2 cellular contexts compared by ENCODE assay signal in the genomic region with DNA sequence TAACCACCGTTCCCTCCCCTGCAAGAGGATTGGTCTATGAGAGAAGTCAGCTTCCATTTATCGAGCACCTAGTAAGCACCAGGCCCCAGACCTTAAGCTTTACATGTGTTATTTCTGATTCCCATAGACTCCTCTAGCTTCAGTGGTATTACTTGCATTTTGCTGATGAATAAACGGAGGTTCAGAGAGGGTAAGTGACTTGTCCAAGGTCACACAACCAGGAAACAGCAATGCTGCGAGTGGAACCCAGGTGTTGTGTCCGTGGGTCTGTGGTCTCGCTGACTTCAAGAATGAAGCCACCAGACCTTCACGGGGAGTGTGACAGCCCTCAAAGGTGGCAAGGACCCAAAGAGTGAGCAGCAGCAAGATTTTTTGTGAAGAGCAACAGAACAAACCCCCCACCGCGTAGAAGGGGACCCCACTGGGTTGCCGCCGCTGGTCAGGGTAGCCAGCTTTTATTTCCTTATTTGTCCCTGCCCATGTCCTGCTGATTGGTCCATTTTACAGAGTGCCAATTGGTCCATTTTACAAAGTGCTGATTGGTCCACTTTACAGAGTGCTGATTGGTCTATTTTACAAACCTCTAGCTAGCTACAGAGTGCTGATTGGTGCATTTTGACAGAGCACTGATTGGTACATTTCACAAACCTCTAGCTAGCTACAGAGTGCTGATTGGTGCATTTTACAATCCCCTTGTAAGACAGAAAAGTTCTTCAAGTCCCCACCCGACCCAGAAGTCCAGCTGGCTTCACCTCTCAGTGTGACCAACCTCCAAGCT.
A peak's percentile ranks its signal among the peaks of the same experiment; 100 is the strongest.
TF ChIP-seq lines count a peak whose summit lies in the region.

No MANE protein-coding gene starts in this region.

TF ChIP-seq in HepG2, 621 proteins besides CTCF, POLR2A, EP300 and RAD21:
- TF ChIP-seq, protein P1, sequence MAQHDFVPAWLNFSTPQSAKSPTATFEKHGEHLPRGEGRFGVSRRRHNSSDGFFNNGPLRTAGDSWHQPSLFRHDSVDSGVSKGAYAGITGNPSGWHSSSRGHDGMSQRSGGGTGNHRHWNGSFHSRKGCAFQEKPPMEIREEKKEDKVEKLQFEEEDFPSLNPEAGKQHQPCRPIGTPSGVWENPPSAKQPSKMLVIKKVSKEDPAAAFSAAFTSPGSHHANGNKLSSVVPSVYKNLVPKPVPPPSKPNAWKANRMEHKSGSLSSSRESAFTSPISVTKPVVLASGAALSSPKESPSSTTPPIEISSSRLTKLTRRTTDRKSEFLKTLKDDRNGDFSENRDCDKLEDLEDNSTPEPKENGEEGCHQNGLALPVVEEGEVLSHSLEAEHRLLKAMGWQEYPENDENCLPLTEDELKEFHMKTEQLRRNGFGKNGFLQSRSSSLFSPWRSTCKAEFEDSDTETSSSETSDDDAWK (CRISPR knock-in tag; IDR thresholded peaks at IDR 0.05): no peak
- TF ChIP-seq, protein P2, sequence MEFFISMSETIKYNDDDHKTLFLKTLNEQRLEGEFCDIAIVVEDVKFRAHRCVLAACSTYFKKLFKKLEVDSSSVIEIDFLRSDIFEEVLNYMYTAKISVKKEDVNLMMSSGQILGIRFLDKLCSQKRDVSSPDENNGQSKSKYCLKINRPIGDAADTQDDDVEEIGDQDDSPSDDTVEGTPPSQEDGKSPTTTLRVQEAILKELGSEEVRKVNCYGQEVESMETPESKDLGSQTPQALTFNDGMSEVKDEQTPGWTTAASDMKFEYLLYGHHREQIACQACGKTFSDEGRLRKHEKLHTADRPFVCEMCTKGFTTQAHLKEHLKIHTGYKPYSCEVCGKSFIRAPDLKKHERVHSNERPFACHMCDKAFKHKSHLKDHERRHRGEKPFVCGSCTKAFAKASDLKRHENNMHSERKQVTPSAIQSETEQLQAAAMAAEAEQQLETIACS (CRISPR knock-in tag; IDR thresholded peaks at IDR 0.05): no peak
- TF ChIP-seq AHR (CRISPR knock-in tag; IDR thresholded peaks at IDR 0.05) (no peak), MAFF (IDR thresholded peaks at IDR 0.05; ENCODE audit: low read depth, low read length) (0 out of 2 replicates have a peak, but pooled peaks have one; percentile 5), ZNF317 (CRISPR knock-in tag; IDR thresholded peaks at IDR 0.05) (no peak), FOXK1 (CRISPR knock-in tag; IDR thresholded peaks at IDR 0.05; ENCODE audit: borderline replicate concordance, low read depth) (no peak), MAFK (conservative IDR thresholded peaks at IDR 0.05 in 1 of 2, IDR thresholded peaks at IDR 0.05 in 1 of 2; ENCODE audit: low read length in 2 of 2) (peak in 1 of 2 experiments; percentile 27; a peak in 2 of 4 replicates)
- TF ChIP-seq, protein P3, sequence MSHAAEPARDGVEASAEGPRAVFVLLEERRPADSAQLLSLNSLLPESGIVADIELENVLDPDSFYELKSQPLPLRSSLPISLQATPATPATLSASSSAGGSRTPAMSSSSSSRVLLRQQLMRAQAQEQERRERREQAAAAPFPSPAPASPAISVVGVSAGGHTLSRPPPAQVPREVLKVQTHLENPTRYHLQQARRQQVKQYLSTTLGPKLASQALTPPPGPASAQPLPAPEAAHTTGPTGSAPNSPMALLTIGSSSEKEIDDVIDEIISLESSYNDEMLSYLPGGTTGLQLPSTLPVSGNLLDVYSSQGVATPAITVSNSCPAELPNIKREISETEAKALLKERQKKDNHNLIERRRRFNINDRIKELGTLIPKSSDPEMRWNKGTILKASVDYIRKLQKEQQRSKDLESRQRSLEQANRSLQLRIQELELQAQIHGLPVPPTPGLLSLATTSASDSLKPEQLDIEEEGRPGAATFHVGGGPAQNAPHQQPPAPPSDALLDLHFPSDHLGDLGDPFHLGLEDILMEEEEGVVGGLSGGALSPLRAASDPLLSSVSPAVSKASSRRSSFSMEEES (CRISPR knock-in tag; IDR thresholded peaks at IDR 0.05): no peak

TF ChIP-seq in WTC11, 78 proteins besides CTCF, POLR2A, EP300 and RAD21:
- TF ChIP-seq, protein P4, sequence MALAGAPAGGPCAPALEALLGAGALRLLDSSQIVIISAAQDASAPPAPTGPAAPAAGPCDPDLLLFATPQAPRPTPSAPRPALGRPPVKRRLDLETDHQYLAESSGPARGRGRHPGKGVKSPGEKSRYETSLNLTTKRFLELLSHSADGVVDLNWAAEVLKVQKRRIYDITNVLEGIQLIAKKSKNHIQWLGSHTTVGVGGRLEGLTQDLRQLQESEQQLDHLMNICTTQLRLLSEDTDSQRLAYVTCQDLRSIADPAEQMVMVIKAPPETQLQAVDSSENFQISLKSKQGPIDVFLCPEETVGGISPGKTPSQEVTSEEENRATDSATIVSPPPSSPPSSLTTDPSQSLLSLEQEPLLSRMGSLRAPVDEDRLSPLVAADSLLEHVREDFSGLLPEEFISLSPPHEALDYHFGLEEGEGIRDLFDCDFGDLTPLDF (CRISPR knock-in tag; IDR thresholded peaks at IDR 0.05): no peak
- TF ChIP-seq FOXJ3 (CRISPR knock-in tag; IDR thresholded peaks at IDR 0.05; ENCODE audit: borderline replicate concordance) (no peak), KAT7 (CRISPR knock-in tag; IDR thresholded peaks at IDR 0.05; ENCODE audit: borderline replicate concordance) (no peak), JAZF1 (CRISPR knock-in tag; IDR thresholded peaks at IDR 0.05) (no peak), JUN (CRISPR knock-in tag; IDR thresholded peaks at IDR 0.05) (no peak), ZBTB21 (CRISPR knock-in tag; IDR thresholded peaks at IDR 0.05; ENCODE audit: borderline replicate concordance) (no peak), FOXK1 (CRISPR knock-in tag; IDR thresholded peaks at IDR 0.05) (no peak), RORB (CRISPR knock-in tag; IDR thresholded peaks at IDR 0.05) (no peak), SMAD3 (CRISPR knock-in tag; IDR thresholded peaks at IDR 0.05; ENCODE audit: borderline replicate concordance) (no peak), GRHL2 (CRISPR knock-in tag; IDR thresholded peaks at IDR 0.05; ENCODE audit: insufficient replicate concordance, severe bottlenecking) (no peak), TEAD1 (CRISPR knock-in tag; IDR thresholded peaks at IDR 0.05) (no peak), ETV6 (CRISPR knock-in tag; IDR thresholded peaks at IDR 0.05) (no peak), CREB1 (CRISPR knock-in tag; IDR thresholded peaks at IDR 0.05) (no peak)
- TF ChIP-seq, protein P5, sequence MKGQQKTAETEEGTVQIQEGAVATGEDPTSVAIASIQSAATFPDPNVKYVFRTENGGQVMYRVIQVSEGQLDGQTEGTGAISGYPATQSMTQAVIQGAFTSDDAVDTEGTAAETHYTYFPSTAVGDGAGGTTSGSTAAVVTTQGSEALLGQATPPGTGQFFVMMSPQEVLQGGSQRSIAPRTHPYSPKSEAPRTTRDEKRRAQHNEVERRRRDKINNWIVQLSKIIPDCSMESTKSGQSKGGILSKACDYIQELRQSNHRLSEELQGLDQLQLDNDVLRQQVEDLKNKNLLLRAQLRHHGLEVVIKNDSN (CRISPR knock-in tag; IDR thresholded peaks at IDR 0.05): no peak
- TF ChIP-seq, protein P6, sequence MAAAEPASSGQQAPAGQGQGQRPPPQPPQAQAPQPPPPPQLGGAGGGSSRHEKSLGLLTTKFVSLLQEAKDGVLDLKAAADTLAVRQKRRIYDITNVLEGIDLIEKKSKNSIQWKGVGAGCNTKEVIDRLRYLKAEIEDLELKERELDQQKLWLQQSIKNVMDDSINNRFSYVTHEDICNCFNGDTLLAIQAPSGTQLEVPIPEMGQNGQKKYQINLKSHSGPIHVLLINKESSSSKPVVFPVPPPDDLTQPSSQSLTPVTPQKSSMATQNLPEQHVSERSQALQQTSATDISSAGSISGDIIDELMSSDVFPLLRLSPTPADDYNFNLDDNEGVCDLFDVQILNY (CRISPR knock-in tag; IDR thresholded peaks at IDR 0.05): no peak
- TF ChIP-seq, protein P7, sequence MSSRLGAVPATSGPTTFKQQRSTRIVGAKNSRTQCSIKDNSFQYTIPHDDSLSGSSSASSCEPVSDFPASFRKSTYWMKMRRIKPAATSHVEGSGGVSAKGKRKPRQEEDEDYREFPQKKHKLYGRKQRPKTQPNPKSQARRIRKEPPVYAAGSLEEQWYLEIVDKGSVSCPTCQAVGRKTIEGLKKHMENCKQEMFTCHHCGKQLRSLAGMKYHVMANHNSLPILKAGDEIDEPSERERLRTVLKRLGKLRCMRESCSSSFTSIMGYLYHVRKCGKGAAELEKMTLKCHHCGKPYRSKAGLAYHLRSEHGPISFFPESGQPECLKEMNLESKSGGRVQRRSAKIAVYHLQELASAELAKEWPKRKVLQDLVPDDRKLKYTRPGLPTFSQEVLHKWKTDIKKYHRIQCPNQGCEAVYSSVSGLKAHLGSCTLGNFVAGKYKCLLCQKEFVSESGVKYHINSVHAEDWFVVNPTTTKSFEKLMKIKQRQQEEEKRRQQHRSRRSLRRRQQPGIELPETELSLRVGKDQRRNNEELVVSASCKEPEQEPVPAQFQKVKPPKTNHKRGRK (CRISPR knock-in tag; IDR thresholded peaks at IDR 0.05; ENCODE audit: borderline replicate concordance): no peak
- TF ChIP-seq, protein P8, sequence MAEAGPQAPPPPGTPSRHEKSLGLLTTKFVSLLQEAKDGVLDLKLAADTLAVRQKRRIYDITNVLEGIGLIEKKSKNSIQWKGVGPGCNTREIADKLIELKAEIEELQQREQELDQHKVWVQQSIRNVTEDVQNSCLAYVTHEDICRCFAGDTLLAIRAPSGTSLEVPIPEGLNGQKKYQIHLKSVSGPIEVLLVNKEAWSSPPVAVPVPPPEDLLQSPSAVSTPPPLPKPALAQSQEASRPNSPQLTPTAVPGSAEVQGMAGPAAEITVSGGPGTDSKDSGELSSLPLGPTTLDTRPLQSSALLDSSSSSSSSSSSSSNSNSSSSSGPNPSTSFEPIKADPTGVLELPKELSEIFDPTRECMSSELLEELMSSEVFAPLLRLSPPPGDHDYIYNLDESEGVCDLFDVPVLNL (CRISPR knock-in tag; IDR thresholded peaks at IDR 0.05; ENCODE audit: borderline replicate concordance, low read depth): no peak
- TF ChIP-seq, protein P9, sequence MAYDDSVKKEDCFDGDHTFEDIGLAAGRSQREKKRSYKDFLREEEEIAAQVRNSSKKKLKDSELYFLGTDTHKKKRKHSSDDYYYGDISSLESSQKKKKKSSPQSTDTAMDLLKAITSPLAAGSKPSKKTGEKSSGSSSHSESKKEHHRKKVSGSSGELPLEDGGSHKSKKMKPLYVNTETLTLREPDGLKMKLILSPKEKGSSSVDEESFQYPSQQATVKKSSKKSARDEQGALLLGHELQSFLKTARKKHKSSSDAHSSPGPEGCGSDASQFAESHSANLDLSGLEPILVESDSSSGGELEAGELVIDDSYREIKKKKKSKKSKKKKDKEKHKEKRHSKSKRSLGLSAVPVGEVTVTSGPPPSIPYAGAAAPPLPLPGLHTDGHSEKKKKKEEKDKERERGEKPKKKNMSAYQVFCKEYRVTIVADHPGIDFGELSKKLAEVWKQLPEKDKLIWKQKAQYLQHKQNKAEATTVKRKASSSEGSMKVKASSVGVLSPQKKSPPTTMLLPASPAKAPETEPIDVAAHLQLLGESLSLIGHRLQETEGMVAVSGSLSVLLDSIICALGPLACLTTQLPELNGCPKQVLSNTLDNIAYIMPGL (CRISPR knock-in tag; IDR thresholded peaks at IDR 0.05): no peak
- TF ChIP-seq, protein P10, sequence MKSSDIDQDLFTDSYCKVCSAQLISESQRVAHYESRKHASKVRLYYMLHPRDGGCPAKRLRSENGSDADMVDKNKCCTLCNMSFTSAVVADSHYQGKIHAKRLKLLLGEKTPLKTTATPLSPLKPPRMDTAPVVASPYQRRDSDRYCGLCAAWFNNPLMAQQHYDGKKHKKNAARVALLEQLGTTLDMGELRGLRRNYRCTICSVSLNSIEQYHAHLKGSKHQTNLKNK (CRISPR knock-in tag; IDR thresholded peaks at IDR 0.05): no peak
- TF ChIP-seq, protein P11, sequence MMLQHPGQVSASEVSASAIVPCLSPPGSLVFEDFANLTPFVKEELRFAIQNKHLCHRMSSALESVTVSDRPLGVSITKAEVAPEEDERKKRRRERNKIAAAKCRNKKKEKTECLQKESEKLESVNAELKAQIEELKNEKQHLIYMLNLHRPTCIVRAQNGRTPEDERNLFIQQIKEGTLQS (CRISPR knock-in tag; conservative IDR thresholded peaks at IDR 0.05): no peak
